ENCODE assay signal across 1 cellular context in the genomic region with DNA sequence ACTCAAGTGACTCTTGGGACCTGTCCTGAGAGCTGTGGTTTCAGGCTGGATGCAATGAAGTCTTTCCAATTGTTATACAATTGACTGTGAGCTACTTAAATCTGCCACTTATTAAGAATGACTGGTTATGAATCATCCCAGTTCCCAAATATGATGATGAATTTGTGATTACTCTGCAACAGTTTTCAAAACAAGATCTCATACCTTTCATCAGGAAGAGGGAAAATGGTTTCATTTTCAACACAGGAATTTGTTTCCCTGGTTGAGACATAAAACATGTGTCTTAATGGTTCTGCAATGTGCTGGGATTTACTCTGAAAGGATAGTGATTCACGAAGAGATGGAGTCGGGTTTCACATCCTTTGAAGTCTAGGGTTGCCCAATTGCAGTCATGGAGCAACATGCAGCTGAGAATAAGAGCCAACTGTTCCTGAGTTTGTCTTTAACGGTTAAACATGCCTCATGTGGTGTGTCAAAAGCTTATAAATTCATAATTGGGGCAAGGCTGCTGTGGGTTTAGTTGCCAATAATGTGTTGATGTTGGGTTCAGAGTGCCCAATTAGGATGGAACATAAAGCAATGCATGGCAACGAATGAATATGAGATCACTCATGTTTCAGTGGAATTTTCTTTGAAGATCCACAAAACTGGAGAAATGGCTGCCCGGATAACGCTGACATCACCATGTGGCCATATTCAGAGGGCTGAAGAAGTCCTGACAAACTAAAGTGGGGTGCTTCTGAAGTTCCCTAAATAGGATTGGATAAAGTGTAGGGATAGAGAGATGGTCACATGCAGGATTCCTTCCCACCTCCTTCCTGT.
TF ChIP-seq lines count a peak whose summit lies in the region.

No MANE protein-coding gene starts in this region.

TF ChIP-seq in HepG2, 621 proteins besides CTCF, POLR2A, EP300 and RAD21 (continued from another document):
- TF ChIP-seq, protein P1, sequence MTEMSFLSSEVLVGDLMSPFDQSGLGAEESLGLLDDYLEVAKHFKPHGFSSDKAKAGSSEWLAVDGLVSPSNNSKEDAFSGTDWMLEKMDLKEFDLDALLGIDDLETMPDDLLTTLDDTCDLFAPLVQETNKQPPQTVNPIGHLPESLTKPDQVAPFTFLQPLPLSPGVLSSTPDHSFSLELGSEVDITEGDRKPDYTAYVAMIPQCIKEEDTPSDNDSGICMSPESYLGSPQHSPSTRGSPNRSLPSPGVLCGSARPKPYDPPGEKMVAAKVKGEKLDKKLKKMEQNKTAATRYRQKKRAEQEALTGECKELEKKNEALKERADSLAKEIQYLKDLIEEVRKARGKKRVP (CRISPR knock-in tag; IDR thresholded peaks at IDR 0.05) = peak in 1 of 2 experiments; percentile 89; a peak in 2 of 4 replicates
- peak; percentile 95 for TF ChIP-seq HMG20B (CRISPR knock-in tag; conservative IDR thresholded peaks at IDR 0.05)
- no peak for TF ChIP-seq ZNF432 (CRISPR knock-in tag; IDR thresholded peaks at IDR 0.05; ENCODE audit: borderline replicate concordance)
- TF ChIP-seq, protein P2, sequence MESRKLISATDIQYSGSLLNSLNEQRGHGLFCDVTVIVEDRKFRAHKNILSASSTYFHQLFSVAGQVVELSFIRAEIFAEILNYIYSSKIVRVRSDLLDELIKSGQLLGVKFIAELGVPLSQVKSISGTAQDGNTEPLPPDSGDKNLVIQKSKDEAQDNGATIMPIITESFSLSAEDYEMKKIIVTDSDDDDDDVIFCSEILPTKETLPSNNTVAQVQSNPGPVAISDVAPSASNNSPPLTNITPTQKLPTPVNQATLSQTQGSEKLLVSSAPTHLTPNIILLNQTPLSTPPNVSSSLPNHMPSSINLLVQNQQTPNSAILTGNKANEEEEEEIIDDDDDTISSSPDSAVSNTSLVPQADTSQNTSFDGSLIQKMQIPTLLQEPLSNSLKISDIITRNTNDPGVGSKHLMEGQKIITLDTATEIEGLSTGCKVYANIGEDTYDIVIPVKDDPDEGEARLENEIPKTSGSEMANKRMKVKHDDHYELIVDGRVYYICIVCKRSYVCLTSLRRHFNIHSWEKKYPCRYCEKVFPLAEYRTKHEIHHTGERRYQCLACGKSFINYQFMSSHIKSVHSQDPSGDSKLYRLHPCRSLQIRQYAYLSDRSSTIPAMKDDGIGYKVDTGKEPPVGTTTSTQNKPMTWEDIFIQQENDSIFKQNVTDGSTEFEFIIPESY (CRISPR knock-in tag; IDR thresholded peaks at IDR 0.05) = peak; percentile 81
- 0 out of 2 replicates have a peak, but pooled peaks have one; percentile 35 for TF ChIP-seq ATF7-NPFF (CRISPR knock-in tag; IDR thresholded peaks at IDR 0.05; ENCODE audit: low read depth)
- 0 out of 2 replicates have a peak, but pooled peaks have one; percentile 15 for TF ChIP-seq KDM2A (CRISPR knock-in tag; IDR thresholded peaks at IDR 0.05; ENCODE audit: borderline replicate concordance, low read depth)
- 0 out of 2 replicates have a peak, but pooled peaks have one; percentile 36 for TF ChIP-seq SPEN (CRISPR knock-in tag; IDR thresholded peaks at IDR 0.05; ENCODE audit: low read depth)
- TF ChIP-seq IKZF4 (CRISPR knock-in tag; IDR thresholded peaks at IDR 0.05; ENCODE audit: borderline replicate concordance, low read depth, not compliant biosample characterization) = peak; percentile 23
- TF ChIP-seq KLF6 (CRISPR knock-in tag; IDR thresholded peaks at IDR 0.05) = no peak; the same call in 1 of the 2 replicates
- TF ChIP-seq NFKBIZ (CRISPR knock-in tag; IDR thresholded peaks at IDR 0.05) = peak; percentile 84; the same call in 1 of the 2 replicates
- TF ChIP-seq ZNF547 (CRISPR knock-in tag; IDR thresholded peaks at IDR 0.05) = 0 out of 2 replicates have a peak, but pooled peaks have one; percentile 18
- 0 out of 2 replicates have a peak, but pooled peaks have one; percentile 58 for TF ChIP-seq ZZZ3 (CRISPR knock-in tag; IDR thresholded peaks at IDR 0.05; ENCODE audit: borderline replicate concordance)
- TF ChIP-seq ZNF30 (CRISPR knock-in tag; IDR thresholded peaks at IDR 0.05) = no peak
- peak; percentile 89 for TF ChIP-seq CBX5 (CRISPR knock-in tag; IDR thresholded peaks at IDR 0.05; ENCODE audit: borderline replicate concordance)
- peak; percentile 40; the same call in 1 of the 2 replicates for TF ChIP-seq RNF2 (conservative IDR thresholded peaks at IDR 0.05; ENCODE audit: low read depth)
- TF ChIP-seq KLF9 (CRISPR knock-in tag; IDR thresholded peaks at IDR 0.05; ENCODE audit: low read depth) = 0 out of 2 replicates have a peak, but pooled peaks have one; percentile 18
- no peak; the same call in 1 of the 2 replicates for TF ChIP-seq ZFX (CRISPR knock-in tag; IDR thresholded peaks at IDR 0.05; ENCODE audit: low read depth)
- TF ChIP-seq, protein P3, sequence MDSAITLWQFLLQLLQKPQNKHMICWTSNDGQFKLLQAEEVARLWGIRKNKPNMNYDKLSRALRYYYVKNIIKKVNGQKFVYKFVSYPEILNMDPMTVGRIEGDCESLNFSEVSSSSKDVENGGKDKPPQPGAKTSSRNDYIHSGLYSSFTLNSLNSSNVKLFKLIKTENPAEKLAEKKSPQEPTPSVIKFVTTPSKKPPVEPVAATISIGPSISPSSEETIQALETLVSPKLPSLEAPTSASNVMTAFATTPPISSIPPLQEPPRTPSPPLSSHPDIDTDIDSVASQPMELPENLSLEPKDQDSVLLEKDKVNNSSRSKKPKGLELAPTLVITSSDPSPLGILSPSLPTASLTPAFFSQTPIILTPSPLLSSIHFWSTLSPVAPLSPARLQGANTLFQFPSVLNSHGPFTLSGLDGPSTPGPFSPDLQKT (CRISPR knock-in tag; IDR thresholded peaks at IDR 0.05; ENCODE audit: borderline replicate concordance) = no peak
- peak; percentile 92 for TF ChIP-seq ZNF331 (CRISPR knock-in tag; IDR thresholded peaks at IDR 0.05)
- peak; percentile 63; the same call in 1 of the 2 replicates for TF ChIP-seq KDM1A (CRISPR knock-in tag; IDR thresholded peaks at IDR 0.05)
- TF ChIP-seq POGZ (CRISPR knock-in tag; IDR thresholded peaks at IDR 0.05) = peak; percentile 78
- TF ChIP-seq, protein P4, sequence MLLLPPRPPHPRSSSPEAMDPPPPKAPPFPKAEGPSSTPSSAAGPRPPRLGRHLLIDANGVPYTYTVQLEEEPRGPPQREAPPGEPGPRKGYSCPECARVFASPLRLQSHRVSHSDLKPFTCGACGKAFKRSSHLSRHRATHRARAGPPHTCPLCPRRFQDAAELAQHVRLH (CRISPR knock-in tag; IDR thresholded peaks at IDR 0.05; ENCODE audit: borderline replicate concordance, low read depth) = peak; percentile 72; the same call in 1 of the 2 replicates
- no peak for TF ChIP-seq ZBTB42 (CRISPR knock-in tag; IDR thresholded peaks at IDR 0.05)
